ENCODE assay signal across 1 cellular context in genomic region chr14:23437142-23438129, GRCh38.
TF ChIP-seq lines count a peak whose summit lies in the region.

No MANE protein-coding gene starts in this region.

TF ChIP-seq in GM23338, 12 proteins besides CTCF, POLR2A, EP300 and RAD21 (continued from another document):
- TF ChIP-seq ZNF462 (CRISPR knock-in tag; IDR thresholded peaks at IDR 0.05) (no peak), ZNF114 (CRISPR knock-in tag; IDR thresholded peaks at IDR 0.05) (no peak), EZH2 (IDR thresholded peaks at IDR 0.05; ENCODE audit: low read depth, unreplicated experiment) (no peak), NANOG (IDR thresholded peaks at IDR 0.05; ENCODE audit: borderline replicate concordance) (no peak)
